Comparison of ENCODE assay signal across 7 cellular contexts in the genomic region with DNA sequence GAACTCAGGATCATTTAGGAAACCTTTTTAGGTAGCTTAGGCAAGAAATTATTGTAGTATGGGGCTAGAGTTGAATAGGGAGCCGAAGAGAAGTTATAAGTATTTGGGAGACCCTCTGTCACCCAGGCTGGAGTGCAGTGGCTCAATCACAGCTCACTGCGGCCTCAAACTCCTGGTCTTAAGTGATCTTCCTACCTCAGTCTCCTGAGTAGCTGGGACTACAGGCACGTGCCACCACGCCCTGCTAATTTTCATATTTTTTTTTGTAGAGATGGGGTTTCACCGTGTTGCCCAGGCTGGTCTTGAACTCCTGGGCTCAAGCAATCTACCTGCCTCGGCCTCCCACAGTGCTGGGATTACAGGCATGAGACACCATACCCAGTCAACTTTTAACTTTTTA. TPM values are rescaled to one million over a fixed set of nuclear protein-coding genes. Genes with fewer than 3 reads are reported as not detected.
DNase-seq lines count a peak whose midpoint lies in the region; ATAC-seq, FAIRE-seq and TF ChIP-seq lines count a peak whose summit lies in the region.
"Not testable (repeated sequence)": the region's sequence is repeated elsewhere in the genome, so short reads cannot be mapped to it uniquely, and the experiment has no call there.

No MANE protein-coding gene starts in this region.

- peaks cover 14% of the 10 kb centered on the region for H3K36me3 Mint-ChIP-seq in CD4-positive, CD25-positive, alpha-beta regulatory T cell
- not testable (repeated sequence) for H3K36me3 Mint-ChIP-seq in IgD-negative memory B cell, immature natural killer cell, natural killer cell
- peaks cover 11% of the 10 kb centered on the region for H3K36me3 Mint-ChIP-seq in progenitor cell of endocrine pancreas (ENCODE audit: insufficient read depth)

- not testable (repeated sequence) for H3K27me3 ChIP-seq in CD4-positive, CD25-positive, alpha-beta regulatory T cell (ENCODE audit: control insufficient read depth, insufficient read depth, low read length); GM12878 (replicated peaks in 1 of 2; ENCODE audit: control insufficient read depth in 2 of 2, insufficient read depth in 2 of 2, low read length in 1 of 2)

- H3K4me1 ChIP-seq in CD4-positive, CD25-positive, alpha-beta regulatory T cell (ENCODE audit: control insufficient read depth, insufficient read depth, low read length, poor library complexity, severe bottlenecking) = peaks cover 24% of the 10 kb centered on the region
- peaks cover 30% of the 10 kb centered on the region for H3K4me1 ChIP-seq in GM12878 (ENCODE audit: control insufficient read depth, insufficient read depth, low read length)

- in situ Hi-C loops in GM12878 (cut with MboI) = not testable (repeated sequence)

- BruUV-seq in GM12878 (replicated peaks; lab: Mats Ljungman, UMichigan) = not testable (repeated sequence)

- not testable (repeated sequence) for H3K4me3 Mint-ChIP-seq in CD4-positive, CD25-positive, alpha-beta regulatory T cell; natural killer cell; progenitor cell of endocrine pancreas (ENCODE audit: low read depth)
- H3K4me3 Mint-ChIP-seq in IgD-negative memory B cell (peak overlapping the region in 1 of 4 donors; percentile 63), immature natural killer cell (peak overlapping the region in 2 of 5 donors; percentile 8 to 41)

- not testable (repeated sequence) for TF ChIP-seq EP300 in GM12878 (IDR thresholded peaks at IDR 0.05; ENCODE audit: borderline replicate concordance in 1 of 2, control insufficient read depth in 1 of 2, low read depth in 2 of 2, low read length in 2 of 2)

- 42% methylated on average over 6 of the region's 6 CpGs for WGBS in GM12878 (ENCODE audit: insufficient coverage, insufficient replicate concordance, low lambda C conversion rate, missing lambda C conversion rate)

- SMC1A ChIA-PET in GM12878 (lab: Charles Lee; ENCODE audit: uncharacterized antibody, unreplicated experiment) = interaction anchor here (1.2 to 1.8 kb wide), 4 partner anchors 9 to 35 kb away, joined by 3 to 5 read pairs (median 4); no protein-coding TSS in a partner anchor

- peaks cover 88% of the 10 kb centered on the region for H3K79me2 ChIP-seq in GM12878 (ENCODE audit: control insufficient read depth, insufficient read depth, low read length)

- peak overlapping the region in 2 of 3 donors; percentile 35 to 72 for H3K27ac Mint-ChIP-seq in CD4-positive, CD25-positive, alpha-beta regulatory T cell
- H3K27ac Mint-ChIP-seq in IgD-negative memory B cell (peak overlapping the region in 2 of 3 donors; percentile 8 to 84), immature natural killer cell (peak overlapping the region in 5 of 6 donors; percentile 31 to 77 (median 51)), natural killer cell (peak overlapping the region; percentile 13 to 61), progenitor cell of endocrine pancreas (peak overlapping the region; percentile 80)

- H4K20me1 ChIP-seq in GM12878 (ENCODE audit: control insufficient read depth, insufficient read depth) = not testable (repeated sequence)

- not testable (repeated sequence) for DNase-seq in CD4-positive, CD25-positive, alpha-beta regulatory T cell; GM12878 (ENCODE audit: low read depth, low spot score); immature natural killer cell; natural killer cell; progenitor cell of endocrine pancreas (ENCODE audit: low spot score, unreplicated experiment)
- peak; percentile 18 for DNase-seq in activated CD8-positive, alpha-beta memory T cell treated with anti-CD3 and anti-CD28 coated beads, Interleukin-2, amount 50 U/mL, for 48 hours

- peaks cover 17 to 60% (median 40%) of the 10 kb centered on the region in 4 donors for H3K4me1 Mint-ChIP-seq in CD4-positive, CD25-positive, alpha-beta regulatory T cell
- H3K4me1 Mint-ChIP-seq in IgD-negative memory B cell (peaks cover 33 to 37% (median 34%) of the 10 kb centered on the region in 3 donors), immature natural killer cell (peaks cover 60 to 73% of the 10 kb centered on the region in 2 donors), natural killer cell (peaks cover 53 to 65% of the 10 kb centered on the region in 2 donors), progenitor cell of endocrine pancreas (ENCODE audit: low read depth) (peaks cover 14% of the 10 kb centered on the region)

- FAIRE-seq in GM12878 (lab: Jason Lieb, UNC) = not testable (repeated sequence)

- not testable (repeated sequence) for H3K9ac ChIP-seq in GM12878 (ENCODE audit: control insufficient read depth, insufficient read depth, low read length)

- intact Hi-C loops in GM12878 (cut with micrococcal nuclease; ENCODE audit: unreplicated experiment); natural killer cell (cut with micrococcal nuclease): not testable (repeated sequence)

- CTCF ChIA-PET in GM12878 (lab: Yijun Ruan, JAX) = interaction anchor here (0.6 to 1.2 kb wide), 3 partner anchors 12 to 213 kb away, joined by 3 to 5 read pairs (median 3); no protein-coding TSS in a partner anchor

- RAD21 ChIA-PET in GM12878 (lab: Charles Lee; ENCODE audit: unreplicated experiment) = interaction anchor here (0.6 kb wide), 1 partner anchor 20 kb away, joined by 3 read pairs; no protein-coding TSS in a partner anchor

- not testable (repeated sequence) for TF ChIP-seq POLR2A in GM12878 (IDR thresholded peaks at IDR 0.05; ENCODE audit: low read depth, low read length)

- POLR2A ChIA-PET in GM12878 (lab: Charles Lee) = interaction anchor here (1.1 kb wide), 1 partner anchor 13 kb away, joined by 3 read pairs; no protein-coding TSS in a partner anchor

- H3K36me3 ChIP-seq in CD4-positive, CD25-positive, alpha-beta regulatory T cell (ENCODE audit: control insufficient read depth, insufficient read depth, low read length) = peaks cover 11% of the 10 kb centered on the region
- H3K36me3 ChIP-seq in GM12878 (ENCODE audit: control insufficient read depth in 2 of 2, insufficient read depth in 2 of 2, low read length in 1 of 2) = not testable (repeated sequence)

- H3K4me3 ChIP-seq in CD4-positive, CD25-positive, alpha-beta regulatory T cell (ENCODE audit: low read depth, low read length); GM12878: not testable (repeated sequence)

- H3K9me3 Mint-ChIP-seq in CD4-positive, CD25-positive, alpha-beta regulatory T cell; IgD-negative memory B cell; immature natural killer cell; natural killer cell; progenitor cell of endocrine pancreas (ENCODE audit: low read depth): not testable (repeated sequence)

- not testable (repeated sequence) for H3K27ac ChIP-seq in CD4-positive, CD25-positive, alpha-beta regulatory T cell (ENCODE audit: insufficient read depth, low read length, poor library complexity, severe bottlenecking); GM12878 (ENCODE audit: control insufficient read depth, insufficient read depth)

- not testable (repeated sequence) for TF ChIP-seq CTCF in GM12878 (IDR thresholded peaks at IDR 0.05 in 2 of 3, conservative IDR thresholded peaks at IDR 0.05 in 1 of 3; ENCODE audit: control insufficient read depth in 2 of 3, extremely low read depth in 1 of 3, insufficient read depth in 1 of 3, low read depth in 3 of 3, low read length in 3 of 3); natural killer cell (IDR thresholded peaks at IDR 0.05); progenitor cell of endocrine pancreas (IDR thresholded peaks at IDR 0.05; ENCODE audit: unreplicated experiment)

- TF ChIP-seq RAD21 in GM12878 (IDR thresholded peaks at IDR 0.05; ENCODE audit: insufficient read depth, low read depth, low read length) = not testable (repeated sequence)

- not testable (repeated sequence) for H3K27me3 Mint-ChIP-seq in CD4-positive, CD25-positive, alpha-beta regulatory T cell; IgD-negative memory B cell; immature natural killer cell (ENCODE audit: low read depth in 3 of 3); natural killer cell (ENCODE audit: low read depth in 2 of 2); progenitor cell of endocrine pancreas

- not testable (repeated sequence) for ATAC-seq in CD4-positive, CD25-positive, alpha-beta regulatory T cell (ENCODE audit: low read depth in 2 of 2); GM12878; natural killer cell

- not testable (repeated sequence) for H3K4me2 ChIP-seq in GM12878 (ENCODE audit: control insufficient read depth, insufficient read depth)

- not testable (repeated sequence) for H3K9me3 ChIP-seq in CD4-positive, CD25-positive, alpha-beta regulatory T cell (ENCODE audit: control insufficient read depth in 2 of 2, low read length in 2 of 2); GM12878 (replicated peaks; ENCODE audit: control insufficient read depth, insufficient read depth, low read length)

- H2AFZ ChIP-seq in GM12878 (ENCODE audit: control insufficient read depth, low read depth, low read length) = not testable (repeated sequence)

RNA-seq across cellular contexts. Expression of gene UBE2K, which starts 23.3 kb away (rescaled TPM):
- total RNA-seq in CD4-positive, CD25-positive, alpha-beta regulatory T cell = 56.0 TPM
- polyA plus RNA-seq in CD4-positive, CD25-positive, alpha-beta regulatory T cell = 10 to 100 TPM; 67.6 to 96.6 (median 74.1) TPM
- polyA plus RNA-seq in IgD-negative memory B cell (87.5 TPM), GM12878 (2011; rRNA removed) (111 and 158 TPM in 2 replicates), GM12878 (2014; fragmentation: Illumina TruSeq; extraction: Trizol) (55.4 and 67.2 TPM in 2 replicates), GM12878 (2014; fragmentation: Nextera tagmentation; extraction: Ambion mirVana) (10 to 100 TPM; 54.3 to 96.4 TPM), GM12878 (2014; rRNA removed) (79.6 and 102 TPM in 2 replicates), GM12878 (2016; fragmentation: Nextera tagmentation; extraction: Ambion mirVana) (100 to 1,000 TPM; 113 to 141 TPM), immature natural killer cell (10 to 100 TPM; 47.9 to 82.4 (median 67.8) TPM)
- total RNA-seq in GM12878 (2013; cell fraction: nucleolus; rRNA removed) = 34.6 and 36.7 TPM in 2 replicates
- total RNA-seq in GM12878 (2014; rRNA removed) (20.5 and 22.5 TPM in 2 replicates), GM12878 (2014; rRNA removed; fragmentation: Illumina TruSeq; extraction: Trizol) (17.0 and 20.0 TPM in 2 replicates), GM12878 (2021) (71.4 and 78.5 TPM in 2 replicates), natural killer cell (10 to 100 TPM; 38.0 to 53.9 (median 43.6) TPM), progenitor cell of endocrine pancreas (105 and 110 TPM in 2 replicates)
- 47.3 TPM for polyA plus RNA-seq in GM12878 (2011; ENCODE audit: low read depth)
- 50.9 and 51.8 TPM in 2 replicates for polyA plus RNA-seq in GM12878 (2011; cell fraction: cytosol; rRNA removed)
- 18.6 and 26.0 TPM in 2 replicates for polyA plus RNA-seq in GM12878 (2011; cell fraction: nucleus; rRNA removed)
- polyA plus RNA-seq in GM12878 (2012) = 83.2 and 83.3 TPM in 2 replicates
- 23.8 and 35.3 TPM in 2 replicates for polyA minus RNA-seq in GM12878 (2011; rRNA and poly(A)+ RNA removed)
- 14.8 and 20.2 TPM in 2 replicates for polyA minus RNA-seq in GM12878 (2011; cell fraction: cytosol; rRNA and poly(A)+ RNA removed)
- 5.4 and 15.5 TPM in 2 replicates for polyA minus RNA-seq in GM12878 (2011; cell fraction: nucleus; rRNA and poly(A)+ RNA removed)
